1 cellular context compared by ENCODE assay signal in genomic region chr14:20560961-20561360, GRCh38.
TF ChIP-seq lines count a peak whose summit lies in the region.

Gene RNASE9 (minus strand): TSS chr14:20561047.

TF ChIP-seq in H1, 55 proteins besides CTCF, POLR2A, EP300 and RAD21:
- TF ChIP-seq, protein P1, sequence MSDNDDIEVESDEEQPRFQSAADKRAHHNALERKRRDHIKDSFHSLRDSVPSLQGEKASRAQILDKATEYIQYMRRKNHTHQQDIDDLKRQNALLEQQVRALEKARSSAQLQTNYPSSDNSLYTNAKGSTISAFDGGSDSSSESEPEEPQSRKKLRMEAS (IDR thresholded peaks at IDR 0.05) = no peak
- TF ChIP-seq, protein P2, sequence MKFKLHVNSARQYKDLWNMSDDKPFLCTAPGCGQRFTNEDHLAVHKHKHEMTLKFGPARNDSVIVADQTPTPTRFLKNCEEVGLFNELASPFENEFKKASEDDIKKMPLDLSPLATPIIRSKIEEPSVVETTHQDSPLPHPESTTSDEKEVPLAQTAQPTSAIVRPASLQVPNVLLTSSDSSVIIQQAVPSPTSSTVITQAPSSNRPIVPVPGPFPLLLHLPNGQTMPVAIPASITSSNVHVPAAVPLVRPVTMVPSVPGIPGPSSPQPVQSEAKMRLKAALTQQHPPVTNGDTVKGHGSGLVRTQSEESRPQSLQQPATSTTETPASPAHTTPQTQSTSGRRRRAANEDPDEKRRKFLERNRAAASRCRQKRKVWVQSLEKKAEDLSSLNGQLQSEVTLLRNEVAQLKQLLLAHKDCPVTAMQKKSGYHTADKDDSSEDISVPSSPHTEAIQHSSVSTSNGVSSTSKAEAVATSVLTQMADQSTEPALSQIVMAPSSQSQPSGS (IDR thresholded peaks at IDR 0.05; ENCODE audit: low read length) = no peak
- TF ChIP-seq RBBP5 (IDR thresholded peaks at IDR 0.05; ENCODE audit: borderline replicate concordance, low read depth, low read length) (no peak), PHF8 (conservative IDR thresholded peaks at IDR 0.05; ENCODE audit: low read depth, low read length) (no peak), SP4 (IDR thresholded peaks at IDR 0.05; ENCODE audit: low read length) (no peak), NRF1 (IDR thresholded peaks at IDR 0.05; ENCODE audit: low read depth, low read length) (no peak), CHD1 (IDR thresholded peaks at IDR 0.05; ENCODE audit: low read depth, low read length) (no peak), SP2 (IDR thresholded peaks at IDR 0.05; ENCODE audit: low read length) (no peak), ATF3 (IDR thresholded peaks at IDR 0.05; ENCODE audit: insufficient read depth, low read depth, low read length) (no peak)
